ENCODE assay signal across 16 cellular contexts in genomic region chr5:81718300-81718699, GRCh38. TPM values are rescaled to one million over a fixed set of nuclear protein-coding genes. Genes with fewer than 3 reads are reported as not detected.
A peak's percentile ranks its signal among the peaks of the same experiment; 100 is the strongest.
DNase-seq lines count a peak whose midpoint lies in the region; ATAC-seq, FAIRE-seq and TF ChIP-seq lines count a peak whose summit lies in the region.
"Had no signal": no experiment of that assay in that cellular context is flagged by ENCODE, and none has a peak within 500 bp of the region (broad histone marks: within the 10 kb centered on the region; RNA-seq: fewer than 3 reads in every experiment).

No MANE protein-coding gene starts in this region.

- CTCF ChIA-PET in GM12878 (lab: Yijun Ruan, JAX), result interaction anchor here (0.7 to 1.1 kb wide), 6 partner anchors 9 to 147 kb away, joined by 3 read pairs; no protein-coding TSS in a partner anchor
- CTCF ChIA-PET in CD8-positive, alpha-beta memory T cell (lab: Charles Lee), result no interaction called here

- H3K4me3 Mint-ChIP-seq in CD8-positive, alpha-beta memory T cell, result peak overlapping the region in 1 of 7 donors; percentile 14
- H3K4me3 Mint-ChIP-seq: mesothelial cell of epicardium had no signal

- peaks cover 0 to 4% of the 10 kb centered on the region in 2 donors for H3K27me3 Mint-ChIP-seq in CD8-positive, alpha-beta memory T cell

- SMC1A ChIA-PET in GM12878 (lab: Charles Lee; ENCODE audit: uncharacterized antibody, unreplicated experiment), result interaction anchor here (0.8 to 1.6 kb wide), 7 partner anchors 9 to 112 kb away, joined by 3 to 6 read pairs (median 3); no protein-coding TSS in a partner anchor

- DNase-seq in GM12878 (ENCODE audit: low read depth, low spot score), result no peak
- no peak for DNase-seq in CD8-positive, alpha-beta memory T cell
- no peak for DNase-seq in GM13977 (ENCODE audit: low spot score)
- DNase-seq: activated CD4-positive, alpha-beta T cell treated with anti-CD3 and anti-CD28 coated beads, Interleukin-2, amount 50 U/mL, for 4 hours; C1 segment of cervical spinal cord; colonic mucosa; MM.1S; stimulated activated CD4-positive, alpha-beta T cell treated with anti-CD3 and anti-CD28 coated beads, Interleukin-4, amount 100 ng/mL, for 1 hour; T-helper 1 cell had no signal

- TF ChIP-seq EP300 in GM12878 (IDR thresholded peaks at IDR 0.05; ENCODE audit: borderline replicate concordance in 1 of 2, control insufficient read depth in 1 of 2, low read depth in 2 of 2, low read length in 2 of 2), result no peak

- TF ChIP-seq RAD21 in GM12878 (IDR thresholded peaks at IDR 0.05; ENCODE audit: insufficient read depth, low read depth, low read length), result no peak

- in situ Hi-C loops in GM12878 (cut with MboI) (no loop called here), GM13977 (cut with MboI; ENCODE audit: low pct_unique_long_range_greater_than_20kb, low sequenced_read_pairs, unreplicated experiment) (no loop called here)

- peaks cover 0 to 4% (median 0%) of the 10 kb centered on the region in 3 donors for H3K36me3 Mint-ChIP-seq in CD8-positive, alpha-beta memory T cell

- FAIRE-seq in GM12878 (lab: Jason Lieb, UNC), result no peak

- H3K27ac Mint-ChIP-seq in CD8-positive, alpha-beta memory T cell, result no peak overlapping the region
- H3K27ac Mint-ChIP-seq: mesothelial cell of epicardium had no signal

- no peak overlapping the region for H3K4me3 ChIP-seq in BLaER1
- no peak overlapping the region for H3K4me3 ChIP-seq in GM12878
- H3K4me3 ChIP-seq in mesodermal cell (ENCODE audit: extremely low read depth, insufficient read depth, low read length, poor library complexity, severe bottlenecking), result no peak overlapping the region
- H3K4me3 ChIP-seq in CD8-positive, alpha-beta memory T cell (ENCODE audit: low read length), result no peak overlapping the region
- H3K4me3 ChIP-seq: colonic mucosa, HAP-1 had no signal

- no peaks in the 10 kb centered on the region for H3K27me3 ChIP-seq in BLaER1
- no peaks in the 10 kb centered on the region for H3K27me3 ChIP-seq in GM12878 (replicated peaks in 1 of 2; ENCODE audit: control insufficient read depth in 2 of 2, insufficient read depth in 2 of 2, low read length in 1 of 2)
- H3K27me3 ChIP-seq in CD8-positive, alpha-beta memory T cell (ENCODE audit: insufficient read depth, low read length, poor library complexity, severe bottlenecking), result no peaks in the 10 kb centered on the region
- H3K27me3 ChIP-seq: colonic mucosa had no signal

- H3K9me3 ChIP-seq in BLaER1, result 0 out of 2 replicates have a peak, but pooled peaks cover 5% of the 10 kb centered on the region
- no peaks in the 10 kb centered on the region; the same call in 2 of the 3 replicates for H3K9me3 ChIP-seq in GM12878 (replicated peaks; ENCODE audit: control insufficient read depth, insufficient read depth, low read length)
- H3K9me3 ChIP-seq in mesodermal cell (ENCODE audit: control insufficient read depth, low read length), result no peaks in the 10 kb centered on the region
- no peaks in the 10 kb centered on the region for H3K9me3 ChIP-seq in CD8-positive, alpha-beta memory T cell (ENCODE audit: low read length)
- H3K9me3 ChIP-seq: colonic mucosa, HAP-1 had no signal

- H3K4me1 ChIP-seq in BLaER1 (peaks cover 43% of the 10 kb centered on the region), GM12878 (ENCODE audit: control insufficient read depth, insufficient read depth, low read length) (peaks cover 6% of the 10 kb centered on the region; the same call in 1 of the 2 replicates), mesodermal cell (ENCODE audit: control insufficient read depth, insufficient read depth, low read length, poor library complexity, severe bottlenecking) (peaks cover 7% of the 10 kb centered on the region)
- H3K4me1 ChIP-seq in CD8-positive, alpha-beta memory T cell (ENCODE audit: insufficient read depth, low read length), result peaks cover 20% of the 10 kb centered on the region
- H3K4me1 ChIP-seq: colonic mucosa had no signal

- peaks cover 95% of the 10 kb centered on the region for H4K20me1 ChIP-seq in BLaER1
- no peaks in the 10 kb centered on the region for H4K20me1 ChIP-seq in GM12878 (ENCODE audit: control insufficient read depth, insufficient read depth)

- H3K4me1 Mint-ChIP-seq in CD8-positive, alpha-beta memory T cell, result peaks cover 26 to 82% (median 41%) of the 10 kb centered on the region in 3 donors

- TF ChIP-seq CTCF in GM12878 (IDR thresholded peaks at IDR 0.05 in 2 of 3, conservative IDR thresholded peaks at IDR 0.05 in 1 of 3; ENCODE audit: control insufficient read depth in 2 of 3, extremely low read depth in 1 of 3, insufficient read depth in 1 of 3, low read depth in 3 of 3, low read length in 3 of 3) (no peak), GM13977 (IDR thresholded peaks at IDR 0.05; ENCODE audit: extremely low read depth, insufficient read depth, missing control alignments) (no peak)

- peaks cover 81% of the 10 kb centered on the region for H3K79me2 ChIP-seq in GM12878 (ENCODE audit: control insufficient read depth, insufficient read depth, low read length)

- H3K27ac ChIP-seq in BLaER1 (no peak overlapping the region), GM12878 (ENCODE audit: control insufficient read depth, insufficient read depth) (peak overlapping the region; percentile 3; the same call in 1 of the 2 replicates), mesodermal cell (ENCODE audit: low read depth, low read length, severe bottlenecking) (peak overlapping the region; percentile 37)
- no peak overlapping the region for H3K27ac ChIP-seq in CD8-positive, alpha-beta memory T cell (ENCODE audit: low read depth, low read length)
- H3K27ac ChIP-seq: colonic mucosa had no signal

- ATAC-seq in HG02885 (IDR thresholded peaks at IDR 0.05; ENCODE audit: poor library complexity, unreplicated experiment) (peak; percentile 48), GM12878 (peak; percentile 20; the same call in 1 of the 3 replicates), HG02852 (IDR thresholded peaks at IDR 0.05; ENCODE audit: unreplicated experiment) (no peak), GM21423 (IDR thresholded peaks at IDR 0.05; ENCODE audit: unreplicated experiment) (no peak)

- peak overlapping the region; percentile 37 for H2AFZ ChIP-seq in GM12878 (ENCODE audit: control insufficient read depth, low read depth, low read length)

- H3K9me3 Mint-ChIP-seq in CD8-positive, alpha-beta memory T cell, result no peaks in the 10 kb centered on the region

- POLR2A ChIA-PET in GM12878 (lab: Charles Lee), result interaction anchor here (1.0 to 1.4 kb wide), 3 partner anchors 12 to 33 kb away, joined by 3 read pairs; partner anchors contain the start of gene SSBP2
- POLR2A ChIA-PET in CD8-positive, alpha-beta memory T cell (lab: Charles Lee), result interaction anchor here (1.6 kb wide), 1 partner anchor 32 kb away, joined by 4 read pairs; the partner anchor contains the start of gene SSBP2

- intact Hi-C loops in GM12878 (cut with micrococcal nuclease; ENCODE audit: unreplicated experiment), result no loop called here

- H3K9ac ChIP-seq in BLaER1 (0 out of 2 replicates have a peak overlapping the region, but pooled peaks have one; percentile 12), GM12878 (ENCODE audit: control insufficient read depth, insufficient read depth, low read length) (no peak overlapping the region)

- H3K36me3 ChIP-seq in BLaER1, result peaks cover 22% of the 10 kb centered on the region
- H3K36me3 ChIP-seq in GM12878 (ENCODE audit: control insufficient read depth in 2 of 2, insufficient read depth in 2 of 2, low read length in 1 of 2), result no peaks in the 10 kb centered on the region
- H3K36me3 ChIP-seq in mesodermal cell (ENCODE audit: control insufficient read depth, insufficient read depth, low read length), result peaks cover 3% of the 10 kb centered on the region
- H3K36me3 ChIP-seq in CD8-positive, alpha-beta memory T cell (ENCODE audit: insufficient read depth, low read length), result no peaks in the 10 kb centered on the region
- H3K36me3 ChIP-seq: colonic mucosa, HAP-1 had no signal

- RAD21 ChIA-PET in GM12878 (lab: Charles Lee; ENCODE audit: unreplicated experiment), result interaction anchor here (0.9 to 1.0 kb wide), 2 partner anchors 9 to 31 kb away, joined by 3 to 4 read pairs; no protein-coding TSS in a partner anchor

- no TSS peak for BruUV-seq in GM12878 (replicated peaks; lab: Mats Ljungman, UMichigan)

- 75% methylated on average over 6 of the region's 6 CpGs for WGBS in GM12878 (ENCODE audit: insufficient coverage, insufficient replicate concordance, low lambda C conversion rate, missing lambda C conversion rate)
- 100% methylated on average over 1 of the region's 6 CpGs; no CpG with 5 or more reads in 1 of the 2 experiments for WGBS in mesodermal cell (ENCODE audit: insufficient coverage in 2 of 2), 2 experiments

- no peak for TF ChIP-seq POLR2A in GM12878 (IDR thresholded peaks at IDR 0.05; ENCODE audit: low read depth, low read length)

- H3K4me2 ChIP-seq in BLaER1, result peak overlapping the region; percentile 64
- peak overlapping the region; percentile 72 for H3K4me2 ChIP-seq in GM12878 (ENCODE audit: control insufficient read depth, insufficient read depth)

TF ChIP-seq in GM12878, 131 proteins besides CTCF, POLR2A, EP300 and RAD21 (continues in another document):
- TF ChIP-seq NR2F1 (conservative IDR thresholded peaks at IDR 0.05) (peak; percentile 64), HDAC2 (IDR thresholded peaks at IDR 0.05) (no peak), NRF1 (conservative IDR thresholded peaks at IDR 0.05; ENCODE audit: low read depth, low read length) (no peak), SIN3A (IDR thresholded peaks at IDR 0.05; ENCODE audit: low read depth, low read length) (no peak), TARDBP (IDR thresholded peaks at IDR 0.05; ENCODE audit: borderline replicate concordance) (no peak)

RNA-seq across cellular contexts. Expression of gene SSBP2, which starts 32.6 kb away (rescaled TPM):
- 167 and 185 TPM in 2 replicates for total RNA-seq in GM12878 (2013; cell fraction: nucleolus; rRNA removed)
- total RNA-seq in GM12878 (2014; rRNA removed) (52.2 and 58.7 TPM in 2 replicates), GM12878 (2014; rRNA removed; fragmentation: Illumina TruSeq; extraction: Trizol) (64.4 and 65.7 TPM in 2 replicates), GM12878 (2021) (59.3 and 62.8 TPM in 2 replicates)
- 34.2 TPM for polyA plus RNA-seq in GM12878 (2011; ENCODE audit: low read depth)
- polyA plus RNA-seq in GM12878 (2011; rRNA removed) (132 and 152 TPM in 2 replicates), GM12878 (2014; fragmentation: Illumina TruSeq; extraction: Trizol) (111 and 113 TPM in 2 replicates), GM12878 (2014; fragmentation: Nextera tagmentation; extraction: Ambion mirVana) (100 to 1,000 TPM; 117 to 120 TPM), GM12878 (2014; rRNA removed) (62.7 and 72.3 TPM in 2 replicates), GM12878 (2016; fragmentation: Nextera tagmentation; extraction: Ambion mirVana) (100 to 1,000 TPM; 110 to 127 TPM)
- polyA plus RNA-seq in GM12878 (2011; cell fraction: cytosol; rRNA removed), result 88.3 and 91.2 TPM in 2 replicates
- polyA plus RNA-seq in GM12878 (2011; cell fraction: nucleus; rRNA removed), result 92.4 and 118 TPM in 2 replicates
- polyA plus RNA-seq in GM12878 (2012), result 43.3 and 59.1 TPM in 2 replicates
- polyA minus RNA-seq in GM12878 (2011; rRNA and poly(A)+ RNA removed), result 99.2 and 111 TPM in 2 replicates
- 25.3 and 26.0 TPM in 2 replicates for polyA minus RNA-seq in GM12878 (2011; cell fraction: cytosol; rRNA and poly(A)+ RNA removed)
- polyA minus RNA-seq in GM12878 (2011; cell fraction: nucleus; rRNA and poly(A)+ RNA removed), result 60.6 and 80.0 TPM in 2 replicates
- polyA plus RNA-seq in mesodermal cell (2013, experiment 1 of 2), result 69.6 TPM
- 60.9 TPM for polyA plus RNA-seq in mesodermal cell (2013, experiment 2 of 2)
- 10 to 100 TPM in 1 of 2 experiments, 1 to 10 TPM in 1; 9.2 to 10.4 TPM for total RNA-seq in CD8-positive, alpha-beta memory T cell
- polyA plus RNA-seq in CD8-positive, alpha-beta memory T cell, result 21.8 TPM

Comparison
In these comparisons a context has a peak if more than half of its experiments do, and no peak if none do; other contexts are left out.
1. H3K27ac ChIP-seq: peak in GM12878 (single experiment) and mesodermal cell (single experiment); none in BLaER1 (single experiment) and CD8-positive, alpha-beta memory T cell (single experiment).
2. ATAC-seq: peak in HG02885 (single experiment) and GM12878 (single experiment); none in HG02852 (single experiment) and GM21423 (single experiment).
3. RNA of gene SSBP2, which starts 32.6 kb away (total RNA-seq): 52.2 to 185 TPM in GM12878; 9.2 to 10.4 TPM in CD8-positive, alpha-beta memory T cell; every median in the first group is over 4 times any median in the second.